ENCODE assay signal across 8 cellular contexts in genomic region chr5:181191526-181192336, GRCh38. TPM values are rescaled to one million over a fixed set of nuclear protein-coding genes. Genes with fewer than 3 reads are reported as not detected.
DNase-seq lines count a peak whose midpoint lies in the region; ATAC-seq and TF ChIP-seq lines count a peak whose summit lies in the region.

No MANE protein-coding gene starts in this region.

- H3K4me1 ChIP-seq in neural progenitor cell, result peaks cover 2% of the 10 kb centered on the region

- ATAC-seq in GM21619 (IDR thresholded peaks at IDR 0.05; ENCODE audit: unreplicated experiment), result peak; percentile 47

- peaks cover 45% of the 10 kb centered on the region for H3K27me3 ChIP-seq in neural progenitor cell

- in situ Hi-C loops in Caki2 (cut with HindIII; ENCODE audit: low pct_unique_long_range_greater_than_20kb, low sequenced_read_pairs), result no loop called here

- no peaks in the 10 kb centered on the region for H3K9me3 Mint-ChIP-seq in activated T-cell treated with anti-CD3 and anti-CD28 coated beads, Interleukin-2, amount 50 U/mL, for 24 hours
- H3K9me3 Mint-ChIP-seq in neural progenitor cell, result peaks cover 22% of the 10 kb centered on the region

- peak overlapping the region; percentile 97 for H3K4me2 ChIP-seq in neural progenitor cell

- H3K36me3 ChIP-seq in KOPT-K1 (ENCODE audit: insufficient read depth, low read length) (no peaks in the 10 kb centered on the region), neural progenitor cell (no peaks in the 10 kb centered on the region)

- no peak for TF ChIP-seq CTCF in fibroblast of pulmonary artery (IDR thresholded peaks at IDR 0.05; ENCODE audit: low read length, missing control alignments)
- TF ChIP-seq CTCF in neural progenitor cell (IDR thresholded peaks at IDR 0.05), result no peak

- no peaks in the 10 kb centered on the region for H3K9me3 ChIP-seq in KOPT-K1 (ENCODE audit: insufficient read depth, low read length, poor library complexity, severe bottlenecking)
- no peaks in the 10 kb centered on the region for H3K9me3 ChIP-seq in neural progenitor cell (ENCODE audit: low read depth)

- H4K20me1 ChIP-seq in neural progenitor cell (ENCODE audit: low read depth), result peaks cover 25% of the 10 kb centered on the region

- H3K36me3 Mint-ChIP-seq in activated T-cell treated with anti-CD3 and anti-CD28 coated beads, Interleukin-2, amount 50 U/mL, for 24 hours (ENCODE audit: low read depth), result peaks cover 34% of the 10 kb centered on the region
- H3K36me3 Mint-ChIP-seq in neural progenitor cell, result peaks cover 8% of the 10 kb centered on the region

- H2AFZ ChIP-seq in neural progenitor cell (replicated peaks), result peak overlapping the region; percentile 78

- H3K27ac Mint-ChIP-seq in activated T-cell treated with anti-CD3 and anti-CD28 coated beads, Interleukin-2, amount 50 U/mL, for 24 hours, result peak overlapping the region; percentile 96
- peak overlapping the region; percentile 97 for H3K27ac Mint-ChIP-seq in neural progenitor cell

- no peak overlapping the region for H3K9ac ChIP-seq in neural progenitor cell

- H3K27me3 Mint-ChIP-seq in activated T-cell treated with anti-CD3 and anti-CD28 coated beads, Interleukin-2, amount 50 U/mL, for 24 hours, result no peaks in the 10 kb centered on the region
- peaks cover 51% of the 10 kb centered on the region for H3K27me3 Mint-ChIP-seq in neural progenitor cell (ENCODE audit: insufficient read depth, low read depth)

- H3K4me1 Mint-ChIP-seq in activated T-cell treated with anti-CD3 and anti-CD28 coated beads, Interleukin-2, amount 50 U/mL, for 24 hours (ENCODE audit: low read depth), result peaks cover 48% of the 10 kb centered on the region
- peaks cover 31% of the 10 kb centered on the region for H3K4me1 Mint-ChIP-seq in neural progenitor cell

- DNase-seq in Caki2 (ENCODE audit: low read depth) (peak; percentile 99), fibroblast of pulmonary artery (ENCODE audit: low read depth) (peak; percentile 96), neural progenitor cell (ENCODE audit: low spot score) (peak; percentile 97), superior temporal gyrus (ENCODE audit: extremely low spot score) (peak; percentile 97), NCI-H526 (lab: John Stamatoyannopoulos, UW) (no peak)
- peak; percentile 100 for DNase-seq in activated T-cell treated with anti-CD3 and anti-CD28 coated beads, Interleukin-2, amount 50 U/mL, for 24 hours

- H3K4me3 ChIP-seq in fibroblast of pulmonary artery (replicated peaks; ENCODE audit: low read depth, low read length) (peak overlapping the region; percentile 82), neural progenitor cell (peak overlapping the region; percentile 88)

- H3K4me3 Mint-ChIP-seq in activated T-cell treated with anti-CD3 and anti-CD28 coated beads, Interleukin-2, amount 50 U/mL, for 24 hours, result peak overlapping the region; percentile 88
- H3K4me3 Mint-ChIP-seq in neural progenitor cell, result peak overlapping the region; percentile 99

- H3F3A ChIP-seq in neural progenitor cell (ENCODE audit: low read depth), result peaks cover 16% of the 10 kb centered on the region

- H3K27ac ChIP-seq in KOPT-K1 (ENCODE audit: low read depth, low read length, poor library complexity, severe bottlenecking) (peak overlapping the region; percentile 85), neural progenitor cell (no peak overlapping the region)

- no peaks in the 10 kb centered on the region for H3K79me2 ChIP-seq in neural progenitor cell (ENCODE audit: low read depth)

RNA-seq across cellular contexts. Expression of gene TRIM7, which starts 13.3 kb away (rescaled TPM):
- total RNA-seq in Caki2 (2014; rRNA removed; shearing (Covaris generic); ENCODE audit: low replicate concordance), result 56.2 and 62.2 TPM in 2 replicates
- total RNA-seq in neural progenitor cell (ENCODE audit: low replicate concordance), result not detected in 2 replicates

RNA-seq across cellular contexts. Expression of gene TRIM41, which starts 31.4 kb away (rescaled TPM):
- total RNA-seq in Caki2 (2014; rRNA removed; shearing (Covaris generic); ENCODE audit: low replicate concordance), result 17.9 and 32.2 TPM in 2 replicates
- total RNA-seq in neural progenitor cell (ENCODE audit: low replicate concordance), result 8.1 and 24.2 TPM in 2 replicates

RNA-seq across cellular contexts. Expression of gene OR2V2, which starts 44.3 kb away (rescaled TPM):
- not detected in 2 replicates for total RNA-seq in Caki2 (2014; rRNA removed; shearing (Covaris generic); ENCODE audit: low replicate concordance)
- total RNA-seq in neural progenitor cell (ENCODE audit: low replicate concordance), result not detected in 2 replicates

RNA-seq across cellular contexts. Expression of gene RACK1, which starts 52.0 kb away (rescaled TPM):
- total RNA-seq in Caki2 (2014; rRNA removed; shearing (Covaris generic); ENCODE audit: low replicate concordance), result 4,377 and 4,541 TPM in 2 replicates
- total RNA-seq in neural progenitor cell (ENCODE audit: low replicate concordance), result 2,816 and 3,567 TPM in 2 replicates

Comparison
In these comparisons a context has a peak if more than half of its experiments do, and no peak if none do; other contexts are left out.
1. DNase-seq: peak in Caki2 (single experiment), activated T-cell treated with anti-CD3 and anti-CD28 coated beads, Interleukin-2, amount 50 U/mL, for 24 hours (single experiment), fibroblast of pulmonary artery (single experiment), neural progenitor cell (single experiment) and superior temporal gyrus (single experiment); none in NCI-H526 (0 of 2).
2. RNA of gene TRIM7, which starts 13.3 kb away (total RNA-seq): 56.2 to 62.2 TPM in Caki2; not detected in neural progenitor cell; every median in the first group is over 10 times any median in the second.